In the genomic region with DNA sequence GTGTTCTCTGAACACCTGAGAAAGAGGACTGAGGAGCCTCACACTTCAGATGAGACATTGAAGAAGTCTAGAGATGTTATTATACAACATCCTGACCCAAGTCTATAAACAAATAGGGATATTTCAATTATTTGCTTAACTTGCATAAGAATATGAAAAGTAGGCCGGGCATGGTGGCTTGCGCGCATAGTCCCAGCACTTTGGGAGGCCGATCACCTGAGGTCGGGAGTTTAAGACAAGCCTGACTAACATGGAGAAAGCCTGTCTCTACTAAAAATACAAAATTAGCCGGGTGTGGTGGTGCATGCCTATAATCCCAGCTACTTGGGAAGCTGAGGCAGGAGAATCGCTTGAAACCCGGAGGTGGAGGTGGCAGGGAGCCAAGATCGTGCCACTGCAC, we compare ENCODE assay signal across 10 cellular contexts. TPM values are rescaled to one million over a fixed set of nuclear protein-coding genes. Genes with fewer than 3 reads are reported as not detected.
"Had no signal": no experiment of that assay in that cellular context is flagged by ENCODE, and none has a peak within 500 bp of the region (broad histone marks: within the 10 kb centered on the region; RNA-seq: fewer than 3 reads in every experiment).

No MANE protein-coding gene starts in this region.

RNA-seq across cellular contexts. Expression of a gene that starts 25.8 kb away (rescaled TPM):
- total RNA-seq: naive thymus-derived CD8-positive, alpha-beta T cell; natural killer cell treated with Interleukin-12 subunit alpha and Interleukin-12 subunit beta and Interleukin-15 and Interleukin-18, amount 100 ng/mL, for 72 hours; occipital lobe; osteoblast; osteocyte; pulmonary artery endothelial cell; right atrium auricular region; skeletal muscle tissue had no signal
- polyA plus RNA-seq: naive thymus-derived CD4-positive, alpha-beta T cell; naive thymus-derived CD8-positive, alpha-beta T cell; neural cell had no signal
